In genomic region chr12:177336-177979, GRCh38 we compare ENCODE assay signal across 21 cellular contexts. TPM values are rescaled to one million over a fixed set of nuclear protein-coding genes. Genes with fewer than 3 reads are reported as not detected.
DNase-seq lines count a peak whose midpoint lies in the region; TF ChIP-seq lines count a peak whose summit lies in the region.
"Had no signal": no experiment of that assay in that cellular context is flagged by ENCODE, and none has a peak within 500 bp of the region (broad histone marks: within the 10 kb centered on the region; RNA-seq: fewer than 3 reads in every experiment).

No MANE protein-coding gene starts in this region.

- peak overlapping the region; percentile 91 for H3K27ac Mint-ChIP-seq in HFFc6
- H3K27ac Mint-ChIP-seq: activated naive CD8-positive, alpha-beta T cell treated with anti-CD3 and anti-CD28 coated beads, Interleukin-2, amount 10 ng/mL, durations not matched to agents 7 days and 5 days; B cell had no signal

- WGBS in mesendoderm (ENCODE audit: extremely low coverage, insufficient coverage, low lambda C conversion rate), result no CpG with 5 or more reads among the region's 11 CpGs

- H2BK5ac ChIP-seq in mesendoderm (ENCODE audit: low read length), result no peak overlapping the region

- no peaks in the 10 kb centered on the region for H3K79me2 ChIP-seq in mesendoderm (ENCODE audit: control insufficient read depth, insufficient read depth, low read length)

- TF ChIP-seq CTCF in HFFc6 (IDR thresholded peaks at IDR 0.05), result no peak
- no peak for TF ChIP-seq CTCF in dorsolateral prefrontal cortex (IDR thresholded peaks at IDR 0.05 in 54 of 56, conservative IDR thresholded peaks at IDR 0.05 in 2 of 56; ENCODE audit: low read depth in 1 of 56, partially characterized antibody in 56 of 56)

- no peak for TF ChIP-seq POLR2A in erythroblast (IDR thresholded peaks at IDR 0.05; ENCODE audit: low read length)

- no peak overlapping the region for H3K23ac ChIP-seq in mesendoderm (ENCODE audit: low read length)

- H4K5ac ChIP-seq in mesendoderm (ENCODE audit: low read length), result no peak overlapping the region

- H3K18ac ChIP-seq in mesendoderm (ENCODE audit: low read length), result no peak overlapping the region

- DNase-seq in HFFc6 (no peak), dorsolateral prefrontal cortex (no peak), mesendoderm (no peak), SW480 (ENCODE audit: low spot score) (no peak), NCI-H187 treated with DMSO at 0.1 percent for 48 hours (lab: John Stamatoyannopoulos, UW) (no peak), erythroblast (lab: John Stamatoyannopoulos, UW) (no peak)
- DNase-seq: activated CD4-positive, alpha-beta T cell treated with anti-CD3 and anti-CD28 coated beads, Interleukin-2, amount 50 U/mL, for 4 hours; activated CD8-positive, alpha-beta memory T cell treated with anti-CD3 and anti-CD28 coated beads, Interleukin-2, amount 50 U/mL, for 4 hours; activated naive CD8-positive, alpha-beta T cell treated with anti-CD3 and anti-CD28 coated beads, Interleukin-2, amount 10 ng/mL, durations not matched to agents 7 days and 5 days; DND-41; NCI-H1092; NCI-H2029; stimulated activated CD4-positive, alpha-beta T cell treated with anti-CD3 and anti-CD28 coated beads, Interleukin-1b, Interleukin-23, amount 100 ng/mL, for 48 hours had no signal

- H3K27me3 Mint-ChIP-seq in HFFc6 (ENCODE audit: insufficient read depth), result no peaks in the 10 kb centered on the region; the same call in 1 of the 2 replicates

- H3K36me3 ChIP-seq in mesendoderm (ENCODE audit: control insufficient read depth, insufficient read depth, low read length), result no peaks in the 10 kb centered on the region
- H3K36me3 ChIP-seq: SJSA1, suprapubic skin had no signal

- H3K27me3 ChIP-seq in dorsolateral prefrontal cortex (no peaks in the 10 kb centered on the region), mesendoderm (ENCODE audit: insufficient read depth, low read length, poor library complexity) (no peaks in the 10 kb centered on the region)

- H3K4me1 ChIP-seq in mesendoderm (ENCODE audit: control insufficient read depth, low read depth, low read length), result no peaks in the 10 kb centered on the region

- H2BK15ac ChIP-seq in mesendoderm (replicated peaks; ENCODE audit: low read depth), result no peak overlapping the region

- H3K36me3 Mint-ChIP-seq in HFFc6 (ENCODE audit: low read depth), result no peaks in the 10 kb centered on the region
- H3K36me3 Mint-ChIP-seq: activated naive CD8-positive, alpha-beta T cell treated with anti-CD3 and anti-CD28 coated beads, Interleukin-2, amount 10 ng/mL, durations not matched to agents 7 days and 5 days; WTC11 had no signal

- H3K4me2 ChIP-seq in mesendoderm (ENCODE audit: low read length), result no peak overlapping the region

- peaks cover 46% of the 10 kb centered on the region for H3K4me1 Mint-ChIP-seq in HFFc6 (ENCODE audit: low read depth)

- no peaks in the 10 kb centered on the region for H3K9me3 Mint-ChIP-seq in HFFc6
- H3K9me3 Mint-ChIP-seq: activated naive CD8-positive, alpha-beta T cell treated with anti-CD3 and anti-CD28 coated beads, Interleukin-2, amount 10 ng/mL, durations not matched to agents 7 days and 5 days; WTC11 had no signal

- no peaks in the 10 kb centered on the region for H3K79me1 ChIP-seq in mesendoderm (ENCODE audit: low read length)

- no peak overlapping the region for H2BK120ac ChIP-seq in mesendoderm (ENCODE audit: low read depth, low read length)

- no peak overlapping the region for H3K4me3 Mint-ChIP-seq in HFFc6
- H3K4me3 Mint-ChIP-seq: activated naive CD8-positive, alpha-beta T cell treated with anti-CD3 and anti-CD28 coated beads, Interleukin-2, amount 10 ng/mL, durations not matched to agents 7 days and 5 days; B cell; WTC11 had no signal

- H3K9ac ChIP-seq in mesendoderm (ENCODE audit: low read length), result no peak overlapping the region

- H3K4ac ChIP-seq in mesendoderm (ENCODE audit: low read depth, low read length), result no peak overlapping the region

- H2AK5ac ChIP-seq in mesendoderm (ENCODE audit: low read length), result no peak overlapping the region

- H3K27ac ChIP-seq in dorsolateral prefrontal cortex (peak overlapping the region in 58 of 59 donors; percentile 24 to 90 (median 80)), mesendoderm (ENCODE audit: low read depth, low read length) (no peak overlapping the region), temporal lobe (ENCODE audit: low read depth, low read length) (peak overlapping the region; percentile 70)
- H3K27ac ChIP-seq: SJSA1, suprapubic skin had no signal

- no peak overlapping the region for H4K8ac ChIP-seq in mesendoderm (ENCODE audit: low read depth, low read length)

- intact Hi-C loops in dorsolateral prefrontal cortex (cut with DNase I), result no loop called here

- H3K4me3 ChIP-seq in dorsolateral prefrontal cortex (no peak overlapping the region), mesendoderm (ENCODE audit: low read length) (no peak overlapping the region)
- H3K4me3 ChIP-seq: GM12878, SJSA1, suprapubic skin had no signal

- peak overlapping the region; percentile 54 for H3K56ac ChIP-seq in mesendoderm (ENCODE audit: low read length)

RNA-seq across cellular contexts. Expression of gene SLC6A12, which starts 36.5 kb away (rescaled TPM):
- not detected for total RNA-seq in HFFc6 (2021; fragmentation: NEBNext Ultra II Directional; extraction: Animal tissue kit (Norgen Biotek cat#: 25700))
- 100 to 1,000 TPM in 1 of 120 experiments, 10 to 100 TPM in 119; 10.8 to 211 (median 33.5) TPM for total RNA-seq in dorsolateral prefrontal cortex
- 0.15 TPM for polyA plus RNA-seq in mesendoderm (2013, experiment 1 of 2)
- polyA plus RNA-seq in mesendoderm (2013, experiment 2 of 2), result 0.15 TPM
- total RNA-seq in temporal lobe, result 11.1 TPM
- total RNA-seq: activated naive CD8-positive, alpha-beta T cell treated with anti-CD3 and anti-CD28 coated beads, Interleukin-2, amount 10 ng/mL, durations not matched to agents 7 days and 5 days; B cell; fibroblast of lung; SJSA1; T-helper 2 cell treated with Interferon-gamma antibody and Interleukin-4, amounts not matched to agents 100 ng/mL and 5 ng/mL, for 36 hours had no signal
- polyA plus RNA-seq: fibroblast of lung had no signal

Comparison
In these comparisons a context has a peak if more than half of its experiments do, and no peak if none do; other contexts are left out.
1. RNA of gene SLC6A12, which starts 36.5 kb away (total RNA-seq): 10.8 to 211 TPM in dorsolateral prefrontal cortex and 11.1 TPM in temporal lobe (single experiment); not detected in HFFc6; every median in the first group is over 10 times any median in the second.